Comparison of ENCODE assay signal across 10 cellular contexts in the genomic region with DNA sequence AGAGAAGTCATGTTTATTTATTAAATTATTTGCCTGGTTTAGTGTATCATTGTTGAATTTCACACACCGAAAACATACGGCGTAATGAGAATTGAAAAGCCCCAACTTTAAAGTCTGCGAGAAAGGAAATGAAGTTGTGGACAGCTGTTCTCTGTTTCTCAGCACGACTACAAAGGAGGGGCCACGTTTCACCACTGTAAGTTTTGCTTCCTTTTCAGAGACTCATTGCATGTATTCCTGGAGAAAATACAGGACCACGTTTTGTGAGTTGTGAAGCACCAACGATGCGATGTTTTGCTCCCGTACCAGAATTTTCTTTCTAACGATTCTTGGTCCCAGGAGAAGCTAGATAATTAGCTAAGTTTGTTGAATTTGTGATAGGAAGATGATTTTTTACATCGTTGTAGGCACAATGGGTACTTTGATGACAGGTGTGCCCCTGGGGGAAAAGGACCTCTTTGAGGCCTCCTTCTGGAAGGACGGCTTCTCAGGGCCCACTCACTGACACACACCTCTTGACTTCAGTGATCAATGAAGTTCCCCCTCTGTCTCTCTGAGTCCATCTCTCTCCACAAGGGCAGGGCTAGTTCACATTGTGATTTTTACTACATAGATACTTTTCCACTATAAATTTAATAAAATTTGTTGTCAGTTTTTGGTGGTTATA. TPM values are rescaled to one million over a fixed set of nuclear protein-coding genes. Genes with fewer than 3 reads are reported as not detected.
DNase-seq lines count a peak whose midpoint lies in the region; ATAC-seq and TF ChIP-seq lines count a peak whose summit lies in the region.
"Had no signal": no experiment of that assay in that cellular context is flagged by ENCODE, and none has a peak within 500 bp of the region (broad histone marks: within the 10 kb centered on the region; RNA-seq: fewer than 3 reads in every experiment).

No MANE protein-coding gene starts in this region.

- no peaks in the 10 kb centered on the region for H3K27me3 Mint-ChIP-seq in Caco-2 (ENCODE audit: insufficient read depth, unreplicated experiment)
- H3K27me3 Mint-ChIP-seq in chondrocyte (ENCODE audit: low read depth), result no peaks in the 10 kb centered on the region

- H2AK5ac ChIP-seq in mesendoderm (ENCODE audit: low read length), result no peak overlapping the region

- H3K79me2 ChIP-seq in mesendoderm (ENCODE audit: control insufficient read depth, insufficient read depth, low read length), result no peaks in the 10 kb centered on the region

- H4K5ac ChIP-seq in mesendoderm (ENCODE audit: low read length), result no peak overlapping the region

- H3K36me3 Mint-ChIP-seq in Caco-2 (ENCODE audit: insufficient read depth, unreplicated experiment), result no peaks in the 10 kb centered on the region
- H3K36me3 Mint-ChIP-seq in chondrocyte (ENCODE audit: low read depth), result peaks cover 4% of the 10 kb centered on the region

- H3K18ac ChIP-seq in mesendoderm (ENCODE audit: low read length), result no peak overlapping the region

- no peak overlapping the region for H2BK15ac ChIP-seq in mesendoderm (replicated peaks; ENCODE audit: low read depth)

- H3K27ac ChIP-seq in mesendoderm (ENCODE audit: low read depth, low read length), result no peak overlapping the region
- H3K27ac ChIP-seq: SJSA1 had no signal

- intact Hi-C loops in Caco-2 (cut with micrococcal nuclease; ENCODE audit: unreplicated experiment), result no loop called here

- BruUV-seq in Caco-2 (replicated peaks; lab: Mats Ljungman, UMichigan), result no TSS peak

- no peak for TF ChIP-seq POLR2A in GM18505 (IDR thresholded peaks at IDR 0.05; ENCODE audit: borderline replicate concordance, extremely low read depth, insufficient read depth, insufficient read length)

- ATAC-seq in GM18505 (IDR thresholded peaks at IDR 0.05; ENCODE audit: unreplicated experiment) (peak; percentile 60), GM21526 (IDR thresholded peaks at IDR 0.05; ENCODE audit: low FRiP score, unreplicated experiment) (peak; percentile 66), HG03565 (IDR thresholded peaks at IDR 0.05; ENCODE audit: unreplicated experiment) (peak; percentile 43)

- CTCF ChIA-PET in Caco-2 (lab: Charles Lee), result no interaction called here

- H3K36me3 ChIP-seq in Caco-2 (ENCODE audit: control insufficient read depth, insufficient read depth, low read length), result no peaks in the 10 kb centered on the region
- H3K36me3 ChIP-seq in mesendoderm (ENCODE audit: control insufficient read depth, insufficient read depth, low read length), result no peaks in the 10 kb centered on the region
- H3K36me3 ChIP-seq: SJSA1 had no signal

- POLR2A ChIA-PET in Caco-2 (lab: Charles Lee), result interaction anchor here (0.7 kb wide), 1 partner anchor 36 kb away, joined by 3 read pairs; no protein-coding TSS in a partner anchor

- H3K4me2 ChIP-seq in mesendoderm (ENCODE audit: low read length), result no peak overlapping the region

- no CpG with 5 or more reads among the region's 13 CpGs for WGBS in mesendoderm (ENCODE audit: extremely low coverage, insufficient coverage, low lambda C conversion rate)

- no peaks in the 10 kb centered on the region; the same call in 1 of the 2 replicates for H3K27me3 ChIP-seq in Caco-2 (replicated peaks; ENCODE audit: control insufficient read depth, insufficient read depth, low read length)
- H3K27me3 ChIP-seq in mesendoderm (ENCODE audit: insufficient read depth, low read length, poor library complexity), result no peaks in the 10 kb centered on the region
- H3K27me3 ChIP-seq: SJSA1 had no signal

- H4K8ac ChIP-seq in mesendoderm (ENCODE audit: low read depth, low read length), result no peak overlapping the region

- TF ChIP-seq CTCF in Caco-2 (IDR thresholded peaks at IDR 0.05; ENCODE audit: insufficient read depth in 1 of 2, low read depth in 1 of 2, low read length in 1 of 2, severe bottlenecking in 1 of 2, unreplicated experiment in 1 of 2) (no peak), chondrocyte (IDR thresholded peaks at IDR 0.05) (no peak)

- H3K9ac ChIP-seq in mesendoderm (ENCODE audit: low read length), result no peak overlapping the region

- DNase-seq in left kidney (ENCODE audit: low read depth, low spot score), result peak; percentile 26
- no peak for DNase-seq in GM03348 (ENCODE audit: low spot score)
- no peak for DNase-seq in Caco-2
- no peak for DNase-seq in chondrocyte (ENCODE audit: low spot score)
- no peak for DNase-seq in mesendoderm
- DNase-seq: effector CD4-positive, alpha-beta T cell had no signal

- no peak overlapping the region for H3K56ac ChIP-seq in mesendoderm (ENCODE audit: low read length)

- no peak overlapping the region for H2BK5ac ChIP-seq in mesendoderm (ENCODE audit: low read length)

- no peaks in the 10 kb centered on the region for H3K79me1 ChIP-seq in mesendoderm (ENCODE audit: low read length)

- H2BK120ac ChIP-seq in mesendoderm (ENCODE audit: low read depth, low read length), result no peak overlapping the region

- H3K27ac Mint-ChIP-seq in Caco-2 (ENCODE audit: unreplicated experiment) (no peak overlapping the region), chondrocyte (ENCODE audit: unreplicated experiment) (no peak overlapping the region)

- H3K23ac ChIP-seq in mesendoderm (ENCODE audit: low read length), result no peak overlapping the region

- H3K4me1 Mint-ChIP-seq in Caco-2 (ENCODE audit: low read depth, unreplicated experiment) (no peaks in the 10 kb centered on the region), chondrocyte (ENCODE audit: low read depth) (peaks cover 40% of the 10 kb centered on the region)

- H3K4me3 Mint-ChIP-seq in Caco-2 (ENCODE audit: unreplicated experiment) (no peak overlapping the region), chondrocyte (ENCODE audit: unreplicated experiment) (no peak overlapping the region)

- H3K4me1 ChIP-seq in Caco-2 (no peaks in the 10 kb centered on the region), mesendoderm (ENCODE audit: control insufficient read depth, low read depth, low read length) (no peaks in the 10 kb centered on the region)
- H3K4me1 ChIP-seq: SJSA1 had no signal

- H3K9me3 ChIP-seq in Caco-2, result no peaks in the 10 kb centered on the region
- H3K9me3 ChIP-seq: SJSA1 had no signal

- H3K9me3 Mint-ChIP-seq in Caco-2 (ENCODE audit: unreplicated experiment), result no peaks in the 10 kb centered on the region
- peaks cover 6% of the 10 kb centered on the region for H3K9me3 Mint-ChIP-seq in chondrocyte (ENCODE audit: low read depth)

- H3K4me3 ChIP-seq in Caco-2 (ENCODE audit: low read depth, low read length), result no peak overlapping the region
- H3K4me3 ChIP-seq in mesendoderm (ENCODE audit: low read length), result no peak overlapping the region
- H3K4me3 ChIP-seq: SJSA1 had no signal

- no peak overlapping the region for H3K4ac ChIP-seq in mesendoderm (ENCODE audit: low read depth, low read length)

RNA-seq across cellular contexts. Expression of a gene that starts 23.7 kb away (rescaled TPM):
- 3.2 and 3.9 TPM in 2 replicates for total RNA-seq in Caco-2 (2022)
- 56.6 to 68.8 TPM (median 57.6 TPM) in 3 replicates for total RNA-seq in chondrocyte
- polyA plus RNA-seq in mesendoderm (2013, experiment 1 of 2), result 5.3 TPM
- 4.6 TPM for polyA plus RNA-seq in mesendoderm (2013, experiment 2 of 2)

Comparison
In these comparisons a context has a peak if more than half of its experiments do, and no peak if none do; other contexts are left out.
1. RNA of a gene that starts 23.7 kb away (total RNA-seq): 56.6 to 68.8 TPM in chondrocyte; 3.2 to 3.9 TPM in Caco-2; every median in the first group is over 10 times any median in the second.
2. Peak in every context shown above with its lines, with median percentiles within 50 percentile points of each other: ATAC-seq.